Comparison of ENCODE assay signal across 8 cellular contexts in the genomic region with DNA sequence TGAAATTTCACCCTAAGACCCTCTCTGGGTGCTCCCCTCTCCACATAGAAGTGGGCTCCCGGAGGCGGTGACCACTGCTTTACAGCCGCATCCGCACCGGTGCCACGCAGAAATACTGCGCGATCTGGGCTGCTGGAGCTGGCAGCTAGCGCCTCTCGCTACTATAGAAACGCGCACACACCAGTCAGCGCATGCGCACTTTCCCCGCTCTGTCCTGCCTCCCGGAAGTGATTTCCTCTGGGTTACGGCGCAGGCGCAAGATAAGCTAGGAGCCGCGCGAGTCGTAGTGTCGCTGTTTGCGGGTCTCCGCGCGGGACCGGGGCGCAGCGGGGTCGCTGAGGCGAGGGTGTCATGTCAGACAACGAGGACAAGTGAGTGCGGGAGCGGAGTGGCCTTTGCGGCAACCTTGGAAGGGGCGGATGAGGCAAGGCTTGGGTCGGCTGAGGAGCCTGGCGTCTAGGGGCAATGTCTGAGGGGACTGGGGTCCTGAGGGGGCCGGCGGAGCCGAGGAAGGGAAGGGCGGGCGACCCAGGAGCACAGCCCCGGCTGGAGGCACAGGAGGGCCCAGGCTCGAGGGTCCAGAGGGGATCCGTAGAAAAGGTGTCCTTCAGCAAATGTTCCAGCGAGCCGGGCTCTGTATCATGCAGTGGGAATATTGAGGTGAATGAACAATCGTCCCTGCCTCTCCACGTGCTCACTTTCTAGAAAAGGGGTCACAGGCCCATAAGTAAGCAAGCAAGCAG. TPM values are rescaled to one million over a fixed set of nuclear protein-coding genes. Genes with fewer than 3 reads are reported as not detected.
DNase-seq lines count a peak whose midpoint lies in the region; ATAC-seq and TF ChIP-seq lines count a peak whose summit lies in the region.

A gene (minus strand): TSS at position 165 of the 743 bp plus-strand sequence. CDS start 452 bp downstream, outside the sequence.
A gene (plus strand): TSS at position 263 of the 743 bp plus-strand sequence. CDS start 89 bp downstream, at position 352.

- peak within 1 kb of the TSS; percentile 52 for H3K27ac ChIP-seq in AG04450 (ENCODE audit: low read depth, low read length)
- peak within 1 kb of the TSS; percentile 74; the same call in 1 of the 2 replicates for H3K27ac ChIP-seq in VCaP
- H3K27ac ChIP-seq in breast epithelium, result peak within 1 kb of the TSS; percentile 78 to 88
- peak within 1 kb of the TSS; percentile 55 for H3K27ac ChIP-seq in iPS-20b (ENCODE audit: low read length)
- H3K27ac ChIP-seq in skeletal muscle tissue (ENCODE audit: low read depth, low read length), result peak within 1 kb of the TSS; percentile 74

- H3K27me3 ChIP-seq in AG04450 (ENCODE audit: control insufficient read depth, insufficient read depth, low read length) (no peaks in the 10 kb centered on the region), breast epithelium (no peaks in the 10 kb centered on the region), iPS-20b (ENCODE audit: insufficient read depth, low read length) (peaks cover 15% of the 10 kb centered on the region), skeletal muscle tissue (ENCODE audit: control insufficient read depth in 3 of 3, insufficient read depth in 3 of 3, low read length in 3 of 3) (peaks cover 0 to 5% (median 0%) of the 10 kb centered on the region in 3 donors)

- peak; percentile 88 for DNase-seq in AG04450 (ENCODE audit: low read depth, low spot score)
- DNase-seq in NCI-H2196 (lab: John Stamatoyannopoulos, UW; ENCODE audit: unreplicated experiment), result peak; percentile 86
- peak; percentile 91 to 96 for DNase-seq in breast epithelium (ENCODE audit: low spot score in 2 of 2)

- POLR2A ChIA-PET in AG04450 (lab: Yijun Ruan, JAX), result interaction anchor here (0.6 to 2.1 kb wide), 7 partner anchors 8 to 645 kb away, joined by 3 to 12 read pairs (median 5); a partner anchor contains a TSS

- H3K36me3 ChIP-seq in breast epithelium (peaks cover 7% of the 10 kb centered on the region), iPS-20b (ENCODE audit: insufficient read depth, low read depth, low read length) (peaks cover 20% of the 10 kb centered on the region), skeletal muscle tissue (ENCODE audit: control insufficient read depth in 3 of 3, insufficient read depth in 3 of 3, low read length in 3 of 3) (peaks cover 15 to 18% (median 15%) of the 10 kb centered on the region in 3 donors)

- no peaks in the 10 kb centered on the region; the same call in 1 of the 2 replicates for H3K9me3 ChIP-seq in AG04450 (ENCODE audit: control insufficient read depth, insufficient read depth, low read length)
- H3K9me3 ChIP-seq in breast epithelium, result no peaks in the 10 kb centered on the region
- no peaks in the 10 kb centered on the region for H3K9me3 ChIP-seq in iPS-20b (ENCODE audit: insufficient read depth, low read depth, low read length)
- no peaks in the 10 kb centered on the region for H3K9me3 ChIP-seq in skeletal muscle tissue (ENCODE audit: control insufficient read depth in 3 of 3, low read length in 3 of 3)

- peak; percentile 35 for TF ChIP-seq POLR2A in breast epithelium (IDR thresholded peaks at IDR 0.05)

- intact Hi-C loops in breast epithelium (cut with DNase I; ENCODE audit: low total_unique reads), result no loop called here

- peaks cover 0 to 5% of the 10 kb centered on the region in 2 donors for H3K4me1 ChIP-seq in breast epithelium
- H3K4me1 ChIP-seq in iPS-20b (ENCODE audit: insufficient read depth, low read length), result peaks cover 4% of the 10 kb centered on the region
- H3K4me1 ChIP-seq in skeletal muscle tissue (ENCODE audit: control insufficient read depth in 3 of 3, insufficient read depth in 3 of 3, low read length in 3 of 3), result peaks cover 25 to 29% (median 29%) of the 10 kb centered on the region in 3 donors

- H3K4me3 ChIP-seq in AG04450 (ENCODE audit: low read depth, low read length), result peak within 1 kb of the TSS; percentile 100
- H3K4me3 ChIP-seq in breast epithelium, result peak within 1 kb of the TSS; percentile 82 to 99 (median 94)
- peak within 1 kb of the TSS; percentile 99 for H3K4me3 ChIP-seq in iPS-20b (ENCODE audit: low read length)
- H3K4me3 ChIP-seq in skeletal muscle tissue (ENCODE audit: low read length in 3 of 3), result peak within 1 kb of the TSS; percentile 98 to 100 (median 98)

- CTCF ChIA-PET in AG04450 (lab: Charles Lee), result interaction anchor here (1.9 to 2.4 kb wide), 2 partner anchors 12 to 66 kb away, joined by 6 to 24 read pairs; no protein-coding TSS in a partner anchor

- TF ChIP-seq CTCF in AG04450 (IDR thresholded peaks at IDR 0.05; ENCODE audit: low read depth, low read length) (no peak), VCaP (conservative IDR thresholded peaks at IDR 0.05) (no peak; the same call in 1 of the 2 replicates), breast epithelium (IDR thresholded peaks at IDR 0.05) (no peak)

- ATAC-seq in GM18870 (IDR thresholded peaks at IDR 0.05; ENCODE audit: unreplicated experiment) (peak; percentile 78), HG03108 (IDR thresholded peaks at IDR 0.05; ENCODE audit: unreplicated experiment) (peak; percentile 83)

- peak within 1 kb of the TSS; percentile 95 for H3K9ac ChIP-seq in iPS-20b (ENCODE audit: low read depth, low read length)
- H3K9ac ChIP-seq in skeletal muscle tissue (ENCODE audit: low read depth in 1 of 3, low read length in 3 of 3), result peak within 1 kb of the TSS; percentile 96 to 99 (median 97)

RNA-seq across cellular contexts. Expression of the first gene that starts in this region (rescaled TPM):
- 0.45 and 0.55 TPM in 2 replicates for polyA plus RNA-seq in AG04450 (2011; rRNA removed)
- polyA minus RNA-seq in AG04450 (2011; rRNA and poly(A)+ RNA removed), result 0.64 TPM in 1 of 2 replicates, not detected in the other
- total RNA-seq in breast epithelium (under 1 TPM in 1 of 3 donors, not detected in 2; 0.64 TPM), skeletal muscle tissue (0.52 TPM)

RNA-seq across cellular contexts. Expression of the second gene that starts in this region (rescaled TPM):
- polyA plus RNA-seq in AG04450 (2011; rRNA removed), result 87.4 and 89.8 TPM in 2 replicates
- polyA minus RNA-seq in AG04450 (2011; rRNA and poly(A)+ RNA removed), result 20.0 and 27.4 TPM in 2 replicates
- total RNA-seq in breast epithelium (10 to 100 TPM; 66.7 to 93.7 (median 82.4) TPM), skeletal muscle tissue (23.5 TPM)

Comparison
In these comparisons a context has a peak if more than half of its experiments do, and no peak if none do; other contexts are left out.
1. Peak in every context shown above with its lines: DNase-seq, ATAC-seq, H3K4me3 ChIP-seq and H3K27ac ChIP-seq.